Comparison of ENCODE assay signal across 26 cellular contexts in genomic region chr15:89148126-89148525, GRCh38.
"Had no signal": no experiment of that assay in that cellular context is flagged by ENCODE, and none has a peak within 500 bp of the region (broad histone marks: within the 10 kb centered on the region; RNA-seq: fewer than 3 reads in every experiment).

No MANE protein-coding gene starts in this region.

- H3K4me1 ChIP-seq: colonic mucosa, neural progenitor cell, prostate gland had no signal

- H3K4me3 ChIP-seq: colonic mucosa, esophagus muscularis mucosa, mucosa of descending colon, neural progenitor cell, prostate gland, sigmoid colon, stomach, thyroid gland, vagina had no signal

- DNase-seq: colonic mucosa; effector memory CD4-positive, alpha-beta T cell; foreskin keratinocyte; glutamatergic neuron; hypothalamus; immature natural killer cell; mesenchymal stem cell; mucosa of descending colon; naive B cell; nucleus accumbens; right cardiac atrium; stimulated activated CD4-positive, alpha-beta T cell treated with anti-CD3 and anti-CD28 coated beads, Interleukin-2, amount 100 ng/mL, for 24 hours; stimulated activated CD4-positive, alpha-beta T cell treated with anti-CD3 and anti-CD28 coated beads, Interleukin-4, amount 100 ng/mL, for 24 hours; stimulated activated naive CD4-positive, alpha-beta T cell treated with Interleukin-2 at 50 U/mL for 16 hours; stomach; thyroid gland; trophoblast cell had no signal

- H3K27me3 ChIP-seq: colonic mucosa, esophagus muscularis mucosa, foreskin keratinocyte, neural progenitor cell, sigmoid colon, stomach, thyroid gland, vagina had no signal

- FAIRE-seq: endothelial cell of umbilical vein, keratinocyte had no signal

- H3K27ac ChIP-seq: colonic mucosa, esophagus muscularis mucosa, foreskin keratinocyte, neural progenitor cell, prostate gland, sigmoid colon, thyroid gland, vagina had no signal

- H3K36me3 ChIP-seq: colonic mucosa, neural progenitor cell, thyroid gland had no signal

- ATAC-seq: foreskin keratinocyte; mucosa of descending colon; natural killer cell treated with Interleukin-12 subunit alpha and Interleukin-12 subunit beta and Interleukin-15 and Interleukin-18, amount 100 ng/mL, for 72 hours; right cardiac atrium; stimulated activated effector memory CD8-positive, alpha-beta T cell treated with anti-CD3 and anti-CD28 coated beads, Interleukin-12 subunit alpha, Interleukin-12 subunit beta, amount 100 ng/mL, for 72 hours had no signal

- H3K9me3 ChIP-seq: colonic mucosa, esophagus muscularis mucosa, mucosa of descending colon, prostate gland, sigmoid colon, stomach, thyroid gland, vagina had no signal
